Comparison of ENCODE assay signal across 1 cellular context in genomic region chr5:134112726-134113571, GRCh38.
TF ChIP-seq lines count a peak whose summit lies in the region.

No MANE protein-coding gene starts in this region.

TF ChIP-seq in GM12878, 131 proteins besides CTCF, POLR2A, EP300 and RAD21:
- TF ChIP-seq YBX1 (IDR thresholded peaks at IDR 0.05) (no peak), MLLT1 (IDR thresholded peaks at IDR 0.05) (0 out of 2 replicates have a peak, but pooled peaks have one; percentile 4), ETV6 (conservative IDR thresholded peaks at IDR 0.05 in 1 of 2, IDR thresholded peaks at IDR 0.05 in 1 of 2; ENCODE audit: borderline replicate concordance in 1 of 2, low read depth in 1 of 2) (no peak)
TF ChIP-seq in GM12878: peak in this region for 1.
